In the genomic region with DNA sequence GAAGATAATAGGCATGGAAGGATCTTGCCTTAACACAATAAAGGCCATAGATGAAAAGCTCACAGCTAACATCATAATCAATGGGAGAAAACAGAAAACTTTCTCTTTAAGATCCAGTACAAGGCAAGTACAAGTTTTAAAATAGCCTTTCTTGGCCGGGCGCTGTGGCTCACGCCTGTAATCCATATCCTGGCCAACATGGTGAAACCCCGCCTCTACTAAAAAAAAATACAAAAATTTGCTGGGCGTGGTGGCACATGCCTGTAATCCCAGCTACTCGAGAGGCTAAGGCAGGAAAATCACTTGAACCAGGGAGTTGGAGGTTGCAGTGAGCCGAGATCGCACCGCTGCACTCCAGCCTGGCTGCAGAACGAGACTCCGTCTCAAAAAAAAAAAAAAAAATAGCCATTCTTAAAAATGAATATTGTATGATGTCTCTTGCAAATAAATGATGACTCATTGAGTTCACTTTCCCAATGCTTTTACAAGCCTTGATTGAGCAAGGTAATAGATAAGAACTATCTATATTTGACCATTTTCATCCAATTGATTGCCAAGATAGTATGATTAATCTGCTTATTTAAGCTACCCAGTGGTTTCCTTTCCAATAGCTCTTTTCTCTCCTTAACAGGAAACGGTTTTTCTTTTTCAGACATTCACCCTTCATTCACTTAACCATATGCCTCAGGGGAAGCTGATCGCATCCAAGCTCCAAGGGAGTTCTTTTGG, we compare ENCODE assay signal across 21 cellular contexts. TPM values are rescaled to one million over a fixed set of nuclear protein-coding genes. Genes with fewer than 3 reads are reported as not detected.
A peak's percentile ranks its signal among the peaks of the same experiment; 100 is the strongest.
DNase-seq lines count a peak whose midpoint lies in the region; ATAC-seq and TF ChIP-seq lines count a peak whose summit lies in the region.
"Had no signal": no experiment of that assay in that cellular context is flagged by ENCODE, and none has a peak within 500 bp of the region (broad histone marks: within the 10 kb centered on the region; RNA-seq: fewer than 3 reads in every experiment).

No MANE protein-coding gene starts in this region.

- peak; percentile 64 for DNase-seq in HS-5 (ENCODE audit: low read depth)
- peak; percentile 25 for DNase-seq in amniotic epithelial cell (ENCODE audit: low read depth)
- no peak for DNase-seq in heart right ventricle
- peak; percentile 5 to 15 for DNase-seq in gastrocnemius medialis
- no peak for DNase-seq in NCI-H774 (lab: John Stamatoyannopoulos, UW)
- no peak for DNase-seq in activated T-cell treated with anti-CD3 and anti-CD28 coated beads, Interleukin-2, amount 50 U/mL, for 4 hours
- no peak for DNase-seq in HK-2 (ENCODE audit: unreplicated experiment)
- no peak for DNase-seq in prostate gland (ENCODE audit: low spot score)
- DNase-seq: activated CD4-positive, CD25-positive, alpha-beta regulatory T cell; activated CD8-positive, alpha-beta memory T cell treated with anti-CD3 and anti-CD28 coated beads for 24 hours; central memory CD4-positive, alpha-beta T cell; effector CD4-positive, alpha-beta T cell; EL; MM.1S; NCI-H1930; NCI-H510A treated with DMSO at 0.1 percent for 48 hours; right lobe of liver; SK-N-SH; stimulated activated CD4-positive, alpha-beta T cell treated with anti-CD3 and anti-CD28 coated beads, Interleukin-2, amount 100 ng/mL, for 24 hours; substantia nigra had no signal

- no peaks in the 10 kb centered on the region for H3K9me3 Mint-ChIP-seq in activated T-cell treated with anti-CD3 and anti-CD28 coated beads, Interleukin-2, amount 50 U/mL, for 4 hours

- H3K4me1 Mint-ChIP-seq in activated T-cell treated with anti-CD3 and anti-CD28 coated beads, Interleukin-2, amount 50 U/mL, for 4 hours (ENCODE audit: low read depth) = no peaks in the 10 kb centered on the region

- H3K4me3 Mint-ChIP-seq in activated T-cell treated with anti-CD3 and anti-CD28 coated beads, Interleukin-2, amount 50 U/mL, for 4 hours = no peak overlapping the region

- TF ChIP-seq CTCF in heart right ventricle (IDR thresholded peaks at IDR 0.05) = no peak
- no peak for TF ChIP-seq CTCF in gastrocnemius medialis (IDR thresholded peaks at IDR 0.05 in 4 of 5, conservative IDR thresholded peaks at IDR 0.05 in 1 of 5)
- TF ChIP-seq CTCF in prostate gland (IDR thresholded peaks at IDR 0.05) = no peak

- intact Hi-C loops in heart right ventricle (cut with DNase I) = loop anchor here in 5 of 10 donors (2.0 to 10.0 kb wide), 3 partner anchors 112 to 768 kb away; no protein-coding TSS in a partner anchor
- intact Hi-C loops in gastrocnemius medialis (cut with DNase I; ENCODE audit: low total_unique reads) = no loop called here
- intact Hi-C loops in prostate gland (cut with DNase I) = no loop called here

- TF ChIP-seq POLR2A in gastrocnemius medialis (IDR thresholded peaks at IDR 0.05) = no peak
- no peak for TF ChIP-seq POLR2A in prostate gland (IDR thresholded peaks at IDR 0.05)

- H3K9me3 ChIP-seq in heart right ventricle (peaks cover 0 to 6% (median 0%) of the 10 kb centered on the region in 11 donors), gastrocnemius medialis (no peaks in the 10 kb centered on the region), prostate gland (no peaks in the 10 kb centered on the region)
- H3K9me3 ChIP-seq: esophagus muscularis mucosa, right lobe of liver, SK-N-SH had no signal

- peaks cover 11% of the 10 kb centered on the region for H3K27me3 Mint-ChIP-seq in activated T-cell treated with anti-CD3 and anti-CD28 coated beads, Interleukin-2, amount 50 U/mL, for 4 hours (ENCODE audit: low read depth)

- H3K27ac ChIP-seq in heart right ventricle (no peak overlapping the region), gastrocnemius medialis (no peak overlapping the region), prostate gland (no peak overlapping the region)
- H3K27ac ChIP-seq: esophagus muscularis mucosa, right lobe of liver had no signal

- H3K4me1 ChIP-seq in heart right ventricle = peaks cover 0 to 6% (median 0%) of the 10 kb centered on the region in 9 donors
- H3K4me1 ChIP-seq in gastrocnemius medialis = peaks cover 6% of the 10 kb centered on the region in 2 donors
- H3K4me1 ChIP-seq in prostate gland (replicated peaks) = no peaks in the 10 kb centered on the region
- H3K4me1 ChIP-seq: esophagus muscularis mucosa had no signal

- 50 to 69% methylated on average over 13 of the region's 13 CpGs for WGBS in heart right ventricle, 2 donors
- 86% methylated on average over 13 of the region's 13 CpGs for WGBS in prostate gland

- ATAC-seq in heart right ventricle (peak in 4 of 8 donors; percentile 23 to 67 (median 58)), gastrocnemius medialis (no peak)
- ATAC-seq in activated T-cell treated with anti-CD3 and anti-CD28 coated beads, Interleukin-2, amount 50 U/mL, for 4 hours = no peak

- peaks cover 6% of the 10 kb centered on the region for H3K36me3 Mint-ChIP-seq in activated T-cell treated with anti-CD3 and anti-CD28 coated beads, Interleukin-2, amount 50 U/mL, for 4 hours (ENCODE audit: insufficient read depth)

- H3K36me3 ChIP-seq in heart right ventricle = no peaks in the 10 kb centered on the region
- H3K36me3 ChIP-seq in gastrocnemius medialis = no peaks in the 10 kb centered on the region
- no peaks in the 10 kb centered on the region for H3K36me3 ChIP-seq in prostate gland
- H3K36me3 ChIP-seq: esophagus muscularis mucosa, right lobe of liver had no signal

- in situ Hi-C loops in gastrocnemius medialis (cut with MboI; ENCODE audit: low sequenced_read_pairs in 4 of 4) = loop anchor here (5.0 to 25.0 kb wide), 4 partner anchors 360 to 918 kb away; a partner anchor contains a TSS

- no peaks in the 10 kb centered on the region for H3K27me3 ChIP-seq in heart right ventricle
- H3K27me3 ChIP-seq in gastrocnemius medialis = no peaks in the 10 kb centered on the region
- no peaks in the 10 kb centered on the region for H3K27me3 ChIP-seq in prostate gland (replicated peaks; ENCODE audit: insufficient read depth)
- H3K27me3 ChIP-seq: right lobe of liver had no signal

- H3K4me3 ChIP-seq in heart right ventricle (peak overlapping the region in 7 of 10 donors; percentile 10 to 36 (median 23)), gastrocnemius medialis (peak overlapping the region; percentile 13 to 38 (median 34)), prostate gland (no peak overlapping the region)
- H3K4me3 ChIP-seq: esophagus muscularis mucosa, right lobe of liver had no signal

RNA-seq across cellular contexts. Expression of a gene that starts 15.8 kb away (rescaled TPM):
- total RNA-seq in heart right ventricle (1 to 10 TPM in 9 of 10 donors, under 1 TPM in 1; 0.67 to 4.0 (median 1.6) TPM), gastrocnemius medialis (1 to 10 TPM in 1 of 4 donors, under 1 TPM in 3; 0.13 to 1.1 (median 0.65) TPM), prostate gland (1 to 10 TPM in 1 of 2 donors, under 1 TPM in 1; 0.36 to 1.8 TPM)
- polyA plus RNA-seq in heart right ventricle = under 1 TPM; 0.66 to 0.81 TPM
- total RNA-seq in activated T-cell treated with anti-CD3 and anti-CD28 coated beads, Interleukin-2, amount 50 U/mL, for 4 hours = 10 to 100 TPM; 10.8 to 15.3 (median 11.6) TPM

RNA-seq across cellular contexts. Expression of a gene that starts 39.3 kb away (rescaled TPM):
- total RNA-seq in heart right ventricle (100 to 1,000 TPM; 149 to 373 (median 181) TPM), gastrocnemius medialis (100 to 1,000 TPM; 231 to 290 (median 243) TPM), prostate gland (100 to 1,000 TPM; 228 to 503 TPM)
- polyA plus RNA-seq in heart right ventricle = 10 to 100 TPM; 45.9 to 68.8 TPM
- total RNA-seq in activated T-cell treated with anti-CD3 and anti-CD28 coated beads, Interleukin-2, amount 50 U/mL, for 4 hours = 1 to 10 TPM in 1 of 3 donors, under 1 TPM in 2; 0.66 to 1.1 (median 0.95) TPM

Comparison
In these comparisons a context has a peak if more than half of its experiments do, and no peak if none do; other contexts are left out.
1. DNase-seq: peak in HS-5 (single experiment), amniotic epithelial cell (single experiment) and gastrocnemius medialis (2 of 2); none in heart right ventricle (0 of 2), NCI-H774 (single experiment), activated T-cell treated with anti-CD3 and anti-CD28 coated beads, Interleukin-2, amount 50 U/mL, for 4 hours (single experiment), HK-2 (single experiment) and prostate gland (single experiment).
2. H3K4me3 ChIP-seq: peak in heart right ventricle (7 of 10) and gastrocnemius medialis (4 of 4); none in prostate gland (0 of 2).
3. RNA of a gene that starts 39.3 kb away (total RNA-seq): 228 to 503 TPM in prostate gland, 231 to 290 TPM in gastrocnemius medialis and 149 to 373 TPM in heart right ventricle; 0.66 to 1.1 TPM in activated T-cell treated with anti-CD3 and anti-CD28 coated beads, Interleukin-2, amount 50 U/mL, for 4 hours; every median in the first group is over 10 times any median in the second.